Comparison of ENCODE assay signal across 8 cellular contexts in the genomic region with DNA sequence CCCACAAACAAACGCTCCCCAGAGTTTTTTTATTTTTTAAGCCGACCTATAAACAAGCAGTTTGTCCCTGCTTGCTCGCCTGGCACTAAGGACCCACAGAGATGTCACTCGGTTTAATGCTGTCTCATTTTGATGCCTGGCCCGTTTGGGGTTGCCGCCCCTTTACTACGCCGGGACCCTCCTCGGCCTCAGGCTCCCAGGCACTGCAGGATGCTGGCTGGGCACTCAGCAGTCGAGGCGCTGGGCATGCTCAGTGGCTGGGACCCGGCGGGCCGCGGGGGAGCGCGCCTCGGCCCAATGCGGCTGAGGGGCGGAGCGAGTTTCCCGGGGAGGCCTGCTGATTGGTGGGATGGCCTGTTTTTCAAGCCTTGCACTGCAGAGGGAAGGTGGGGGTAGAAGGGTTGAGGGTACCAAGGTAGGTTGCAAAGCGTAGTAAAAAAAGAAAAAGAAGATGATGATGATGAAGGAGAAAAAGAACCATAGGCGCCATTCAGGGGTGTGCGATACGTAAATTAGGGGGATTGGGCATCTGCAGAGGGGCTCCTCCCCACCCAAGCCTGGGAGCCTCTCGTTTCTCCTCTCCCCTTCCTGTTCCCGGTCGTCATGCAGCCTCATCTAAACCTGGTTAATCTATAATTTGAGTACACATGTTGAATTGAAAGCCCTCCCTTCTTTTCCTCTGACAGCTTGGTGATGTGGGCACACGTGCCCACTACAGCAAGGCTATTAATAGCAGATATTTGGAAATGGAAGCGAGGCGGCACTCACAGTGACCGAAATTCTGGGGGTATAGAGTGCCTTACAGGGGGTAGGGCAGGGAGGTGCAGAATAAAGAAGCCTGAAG. TPM values are rescaled to one million over a fixed set of nuclear protein-coding genes. Genes with fewer than 3 reads are reported as not detected.
DNase-seq lines count a peak whose midpoint lies in the region; ATAC-seq and TF ChIP-seq lines count a peak whose summit lies in the region.

No MANE protein-coding gene starts in this region.

- H3K4me1 Mint-ChIP-seq in CD8-positive, alpha-beta memory T cell: peaks cover 15 to 25% (median 22%) of the 10 kb centered on the region in 3 donors
- H3K4me1 Mint-ChIP-seq in activated naive CD4-positive, alpha-beta T cell treated with anti-CD3 and anti-CD28 coated beads, Interleukin-2, amount 10 ng/mL, durations not matched to agents 7 days and 5 days: peaks cover 41% of the 10 kb centered on the region
- H3K4me1 Mint-ChIP-seq in glutamatergic neuron (ENCODE audit: low read depth, unreplicated experiment): peaks cover 11% of the 10 kb centered on the region
- peaks cover 21% of the 10 kb centered on the region for H3K4me1 Mint-ChIP-seq in type B pancreatic cell (ENCODE audit: unreplicated experiment)

- H3K9me3 Mint-ChIP-seq in CD8-positive, alpha-beta memory T cell: no peaks in the 10 kb centered on the region
- H3K9me3 Mint-ChIP-seq in activated naive CD4-positive, alpha-beta T cell treated with anti-CD3 and anti-CD28 coated beads, Interleukin-2, amount 10 ng/mL, durations not matched to agents 7 days and 5 days: no peaks in the 10 kb centered on the region
- peaks cover 4% of the 10 kb centered on the region for H3K9me3 Mint-ChIP-seq in glutamatergic neuron (ENCODE audit: unreplicated experiment)
- H3K9me3 Mint-ChIP-seq in type B pancreatic cell: no peaks in the 10 kb centered on the region

- CTCF ChIA-PET in CD8-positive, alpha-beta memory T cell (lab: Charles Lee): interaction anchor here (1.1 to 3.7 kb wide), 7 partner anchors 12 to 912 kb away, joined by 4 to 26 read pairs (median 6); no protein-coding TSS in a partner anchor
- CTCF ChIA-PET in activated naive CD4-positive, alpha-beta T cell treated with anti-CD3 and anti-CD28 coated beads, Interleukin-2, amount 10 ng/mL, durations not matched to agents 7 days and 5 days (lab: Charles Lee): interaction anchor here (1.1 to 5.7 kb wide), 10 partner anchors 10 to 1136 kb away, joined by 3 to 53 read pairs (median 6); a partner anchor contains a TSS

- peak overlapping the region; percentile 18 to 84 (median 71) for H3K27ac Mint-ChIP-seq in CD8-positive, alpha-beta memory T cell
- H3K27ac Mint-ChIP-seq in activated naive CD4-positive, alpha-beta T cell treated with anti-CD3 and anti-CD28 coated beads, Interleukin-2, amount 10 ng/mL, durations not matched to agents 7 days and 5 days: peak overlapping the region; percentile 74
- H3K27ac Mint-ChIP-seq in glutamatergic neuron (ENCODE audit: unreplicated experiment) (peak overlapping the region; percentile 71), type B pancreatic cell (peak overlapping the region; percentile 78)

- peaks cover 15% of the 10 kb centered on the region for H3K4me1 ChIP-seq in CD8-positive, alpha-beta memory T cell (ENCODE audit: insufficient read depth, low read length)
- peaks cover 4% of the 10 kb centered on the region for H3K4me1 ChIP-seq in parathyroid adenoma

- H3K9me3 ChIP-seq in CD8-positive, alpha-beta memory T cell (ENCODE audit: low read length): no peaks in the 10 kb centered on the region
- H3K9me3 ChIP-seq in parathyroid adenoma (ENCODE audit: control insufficient read depth, low read length): no peaks in the 10 kb centered on the region

- no peaks in the 10 kb centered on the region for H3K36me3 ChIP-seq in CD8-positive, alpha-beta memory T cell (ENCODE audit: insufficient read depth, low read length)
- no peaks in the 10 kb centered on the region for H3K36me3 ChIP-seq in parathyroid adenoma (ENCODE audit: control insufficient read depth, insufficient read depth, low read length)

- H3K4me3 ChIP-seq in CD8-positive, alpha-beta memory T cell (ENCODE audit: low read length): peak overlapping the region; percentile 51
- H3K4me3 ChIP-seq in parathyroid adenoma (ENCODE audit: low read depth, low read length): peak overlapping the region; percentile 64

- DNase-seq in CD8-positive, alpha-beta memory T cell: peak in 4 of 5 donors; percentile 45 to 76 (median 61)
- DNase-seq in HK-2 (ENCODE audit: unreplicated experiment) (peak; percentile 98), RPMI8226 (peak; percentile 61), glutamatergic neuron (peak; percentile 95), type B pancreatic cell (ENCODE audit: extremely low spot score, unreplicated experiment) (peak; percentile 79)
- peak; percentile 76 for DNase-seq in activated naive CD4-positive, alpha-beta T cell treated with anti-CD3 and anti-CD28 coated beads, Interleukin-2, amount 10 ng/mL, durations not matched to agents 7 days and 5 days

- peaks cover 0 to 3% (median 0%) of the 10 kb centered on the region in 3 donors for H3K36me3 Mint-ChIP-seq in CD8-positive, alpha-beta memory T cell
- H3K36me3 Mint-ChIP-seq in activated naive CD4-positive, alpha-beta T cell treated with anti-CD3 and anti-CD28 coated beads, Interleukin-2, amount 10 ng/mL, durations not matched to agents 7 days and 5 days: peaks cover 8% of the 10 kb centered on the region
- H3K36me3 Mint-ChIP-seq in glutamatergic neuron (ENCODE audit: unreplicated experiment) (no peaks in the 10 kb centered on the region), type B pancreatic cell (peaks cover 13% of the 10 kb centered on the region)

- H3K27me3 ChIP-seq in CD8-positive, alpha-beta memory T cell (ENCODE audit: insufficient read depth, low read length, poor library complexity, severe bottlenecking): no peaks in the 10 kb centered on the region
- H3K27me3 ChIP-seq in parathyroid adenoma (ENCODE audit: control insufficient read depth, insufficient read depth, low read length): no peaks in the 10 kb centered on the region

- peaks cover 6 to 16% of the 10 kb centered on the region in 2 donors for H3K27me3 Mint-ChIP-seq in CD8-positive, alpha-beta memory T cell
- H3K27me3 Mint-ChIP-seq in activated naive CD4-positive, alpha-beta T cell treated with anti-CD3 and anti-CD28 coated beads, Interleukin-2, amount 10 ng/mL, durations not matched to agents 7 days and 5 days: peaks cover 19% of the 10 kb centered on the region
- peaks cover 10% of the 10 kb centered on the region for H3K27me3 Mint-ChIP-seq in glutamatergic neuron (ENCODE audit: unreplicated experiment)
- peaks cover 6% of the 10 kb centered on the region for H3K27me3 Mint-ChIP-seq in type B pancreatic cell

- peak overlapping the region; percentile 82 to 94 (median 88) for H3K4me3 Mint-ChIP-seq in CD8-positive, alpha-beta memory T cell
- peak overlapping the region; percentile 75 for H3K4me3 Mint-ChIP-seq in activated naive CD4-positive, alpha-beta T cell treated with anti-CD3 and anti-CD28 coated beads, Interleukin-2, amount 10 ng/mL, durations not matched to agents 7 days and 5 days
- H3K4me3 Mint-ChIP-seq in glutamatergic neuron (ENCODE audit: unreplicated experiment): peak overlapping the region; percentile 99
- peak overlapping the region; percentile 93 for H3K4me3 Mint-ChIP-seq in type B pancreatic cell

- no peak overlapping the region for H3K27ac ChIP-seq in CD8-positive, alpha-beta memory T cell (ENCODE audit: low read depth, low read length)
- H3K27ac ChIP-seq in parathyroid adenoma: peak overlapping the region; percentile 82

- TF ChIP-seq CTCF in glutamatergic neuron (IDR thresholded peaks at IDR 0.05; ENCODE audit: partially characterized antibody, unreplicated experiment) (no peak), parathyroid adenoma (IDR thresholded peaks at IDR 0.05) (no peak), type B pancreatic cell (conservative IDR thresholded peaks at IDR 0.05) (peak; percentile 25)

- H3K4me2 ChIP-seq in parathyroid adenoma (ENCODE audit: low read length): peak overlapping the region; percentile 96

- peak overlapping the region; percentile 72 for H2AFZ ChIP-seq in parathyroid adenoma

- ATAC-seq in GM19463 (IDR thresholded peaks at IDR 0.05; ENCODE audit: unreplicated experiment): peak; percentile 76

- POLR2A ChIA-PET in CD8-positive, alpha-beta memory T cell (lab: Charles Lee): interaction anchor here (4.7 kb wide), 1 partner anchor 35 kb away, joined by 33 read pairs; a partner anchor contains a TSS

- H3K79me2 ChIP-seq in parathyroid adenoma: no peaks in the 10 kb centered on the region

- H3K9ac ChIP-seq in parathyroid adenoma: no peak overlapping the region

RNA-seq across cellular contexts. Expression of a gene that starts 1.5 kb away (rescaled TPM):
- total RNA-seq in CD8-positive, alpha-beta memory T cell: 1 to 10 TPM; 3.6 to 3.9 TPM
- 0.20 TPM for polyA plus RNA-seq in CD8-positive, alpha-beta memory T cell
- 8.1 TPM for total RNA-seq in glutamatergic neuron (ENCODE audit: unreplicated experiment)
- total RNA-seq in type B pancreatic cell (ENCODE audit: low replicate concordance): 16.0 and 25.9 TPM in 2 replicates

RNA-seq across cellular contexts. Expression of a gene that starts 34.7 kb away (rescaled TPM):
- 10 to 100 TPM; 32.8 to 35.7 TPM for total RNA-seq in CD8-positive, alpha-beta memory T cell
- 19.2 TPM for polyA plus RNA-seq in CD8-positive, alpha-beta memory T cell
- total RNA-seq in glutamatergic neuron (ENCODE audit: unreplicated experiment): 29.9 TPM
- total RNA-seq in type B pancreatic cell (ENCODE audit: low replicate concordance): 32.0 and 34.9 TPM in 2 replicates
